In genomic region chr1:203025721-203026665, GRCh38 we compare ENCODE assay signal across 8 cellular contexts. TPM values are rescaled to one million over a fixed set of nuclear protein-coding genes. Genes with fewer than 3 reads are reported as not detected.
DNase-seq lines count a peak whose midpoint lies in the region; ATAC-seq and TF ChIP-seq lines count a peak whose summit lies in the region.

Gene PPFIA4 (plus strand): TSS chr1:203026491. CDS start chr1:203039009, 12,518 bp downstream.

- H3K36me3 ChIP-seq in CD4-positive, alpha-beta memory T cell (ENCODE audit: insufficient read depth, low read length), result peaks cover 19% of the 10 kb centered on the region
- peaks cover 47% of the 10 kb centered on the region for H3K36me3 ChIP-seq in OCI-LY7 (ENCODE audit: insufficient read depth, low read length)
- H3K36me3 ChIP-seq in esophagus (ENCODE audit: control insufficient read depth in 2 of 2, insufficient read depth in 2 of 2, low read length in 1 of 2), result peaks cover 4 to 9% of the 10 kb centered on the region in 2 donors
- no peaks in the 10 kb centered on the region for H3K36me3 ChIP-seq in mucosa of stomach (ENCODE audit: control insufficient read depth, insufficient read depth, low read length)

- H3K9me2 ChIP-seq in OCI-LY7 (ENCODE audit: insufficient read depth, low read length), result no peaks in the 10 kb centered on the region

- H3K27ac ChIP-seq in CD4-positive, alpha-beta memory T cell (ENCODE audit: low read depth, low read length), result peak within 1 kb of the TSS; percentile 46
- H3K27ac ChIP-seq in OCI-LY7 (ENCODE audit: low read depth, low read length, poor library complexity, severe bottlenecking), result no peak within 1 kb of the TSS
- peak within 1 kb of the TSS in 1 of 2 donors; percentile 79 for H3K27ac ChIP-seq in esophagus (ENCODE audit: low read depth in 2 of 2, low read length in 1 of 2)

- H2AFZ ChIP-seq in OCI-LY7 (ENCODE audit: low read length), result no peak within 1 kb of the TSS

- H3K4me3 ChIP-seq in CD4-positive, alpha-beta memory T cell (ENCODE audit: low read length in 2 of 2), result peak within 1 kb of the TSS; percentile 60 to 81
- H3K4me3 ChIP-seq in OCI-LY7 (ENCODE audit: low read depth, low read length, poor library complexity, severe bottlenecking), result no peak within 1 kb of the TSS
- peak within 1 kb of the TSS; percentile 57 to 69 for H3K4me3 ChIP-seq in esophagus (ENCODE audit: low read depth in 1 of 2, low read length in 2 of 2)
- peak within 1 kb of the TSS; percentile 53 for H3K4me3 ChIP-seq in mucosa of stomach (ENCODE audit: low read length)

- BruUV-seq in OCI-LY7 (replicated peaks; lab: Mats Ljungman, UMichigan), result no TSS peak

- H3K4me1 Mint-ChIP-seq in CD4-positive, alpha-beta memory T cell, result peaks cover 4 to 16% (median 11%) of the 10 kb centered on the region in 4 donors

- peak within 1 kb of the TSS; percentile 79 to 86 (median 81) for H3K4me3 Mint-ChIP-seq in CD4-positive, alpha-beta memory T cell

- POLR2A ChIA-PET in CD4-positive, alpha-beta memory T cell (lab: Charles Lee; ENCODE audit: partially characterized antibody), result interaction anchor here (0.5 to 4.4 kb wide), 6 partner anchors 15 to 295 kb away, joined by 3 to 49 read pairs (median 3); partner anchors contain the start of genes CYB5R1, KLHL12 and TMEM183A
- POLR2A ChIA-PET in OCI-LY7 (lab: Charles Lee), result interaction anchor here (0.6 kb wide), 1 partner anchor 18 kb away, joined by 3 read pairs; no protein-coding TSS in a partner anchor

- no peaks in the 10 kb centered on the region for H4K20me1 ChIP-seq in OCI-LY7 (ENCODE audit: insufficient read depth, low read length)

- H3K27ac Mint-ChIP-seq in CD4-positive, alpha-beta memory T cell, result peak within 1 kb of the TSS; percentile 65 to 90 (median 80)

- H3K27me3 ChIP-seq in CD4-positive, alpha-beta memory T cell (ENCODE audit: insufficient read depth, low read length), result no peaks in the 10 kb centered on the region
- H3K27me3 ChIP-seq in esophagus (ENCODE audit: control insufficient read depth in 1 of 2, insufficient read depth in 2 of 2, low read length in 2 of 2), result no peaks in the 10 kb centered on the region
- H3K27me3 ChIP-seq in mucosa of stomach (ENCODE audit: control insufficient read depth, insufficient read depth, low read length), result peaks cover 21% of the 10 kb centered on the region

- TF ChIP-seq CTCF in OCI-LY7 (conservative IDR thresholded peaks at IDR 0.05; ENCODE audit: low read length), result no peak

- H3K36me3 Mint-ChIP-seq in CD4-positive, alpha-beta memory T cell, result peaks cover 7 to 28% of the 10 kb centered on the region in 2 donors

- CTCF ChIA-PET in CD4-positive, alpha-beta memory T cell (lab: Charles Lee; ENCODE audit: partially characterized antibody), result interaction anchor here (1.2 to 1.9 kb wide), 3 partner anchors 10 to 242 kb away, joined by 3 to 14 read pairs (median 3); no protein-coding TSS in a partner anchor
- CTCF ChIA-PET in OCI-LY7 (lab: Charles Lee; ENCODE audit: unreplicated experiment), result interaction anchor here (0.5 kb wide), 1 partner anchor 99 kb away, joined by 3 read pairs; no protein-coding TSS in a partner anchor

- 11% methylated on average over 52 of the region's 52 CpGs for WGBS in esophagus, 2 donors

- DNase-seq in CD4-positive, alpha-beta memory T cell, result peak; percentile 76 to 90 (median 85)
- DNase-seq in HuH-7 (ENCODE audit: low spot score), result peak; percentile 90
- peak; percentile 31 for DNase-seq in OCI-LY7 (ENCODE audit: low spot score)
- peak; percentile 92 for DNase-seq in activated T-cell treated with anti-CD3 and anti-CD28 coated beads, Interleukin-2, amount 50 U/mL, for 1 hour
- peak; percentile 79 for DNase-seq in stimulated activated CD8-positive, alpha-beta memory T cell treated with anti-CD3 and anti-CD28 coated beads, Interleukin-4, amount 100 ng/mL, for 24 hours (ENCODE audit: low read depth)

- intact Hi-C loops in CD4-positive, alpha-beta memory T cell (cut with micrococcal nuclease), result loop anchor here (1.0 to 5.0 kb wide), 2 partner anchors 19 to 59 kb away; partner anchors contain the start of genes CYB5R1 and TMEM183A
- intact Hi-C loops in OCI-LY7 (cut with micrococcal nuclease; ENCODE audit: unreplicated experiment), result no loop called here

- peak; percentile 76 for ATAC-seq in GM21381 (IDR thresholded peaks at IDR 0.05; ENCODE audit: unreplicated experiment)

- peaks cover 13% of the 10 kb centered on the region for H3K4me1 ChIP-seq in CD4-positive, alpha-beta memory T cell (ENCODE audit: insufficient read depth, low read length)
- H3K4me1 ChIP-seq in OCI-LY7 (ENCODE audit: insufficient read depth, low read length, poor library complexity, severe bottlenecking) (no peaks in the 10 kb centered on the region), esophagus (ENCODE audit: control insufficient read depth in 2 of 2, insufficient read depth in 2 of 2, low read length in 1 of 2) (peaks cover 3 to 5% of the 10 kb centered on the region in 2 donors), mucosa of stomach (ENCODE audit: control insufficient read depth, insufficient read depth, low read length) (peaks cover 18% of the 10 kb centered on the region)

- H3K9me3 Mint-ChIP-seq in CD4-positive, alpha-beta memory T cell, result peaks cover 0 to 2% (median 0%) of the 10 kb centered on the region in 8 donors

- H3K4me2 ChIP-seq in OCI-LY7 (ENCODE audit: low read length), result peak within 1 kb of the TSS; percentile 42; the same call in 1 of the 2 replicates

- H3K27me3 Mint-ChIP-seq in CD4-positive, alpha-beta memory T cell, result peaks cover 0 to 2% of the 10 kb centered on the region in 2 donors

- H3K9ac ChIP-seq in mucosa of stomach (ENCODE audit: low read length), result peak within 1 kb of the TSS; percentile 49

- H3K9me3 ChIP-seq in CD4-positive, alpha-beta memory T cell (ENCODE audit: control insufficient read depth in 1 of 2, low read length in 2 of 2), result no peaks in the 10 kb centered on the region
- H3K9me3 ChIP-seq in OCI-LY7 (ENCODE audit: low read length), result no peaks in the 10 kb centered on the region
- H3K9me3 ChIP-seq in esophagus (ENCODE audit: control insufficient read depth in 2 of 2, insufficient read depth in 1 of 2, low read depth in 1 of 2, low read length in 1 of 2), result no peaks in the 10 kb centered on the region
- H3K9me3 ChIP-seq in mucosa of stomach (ENCODE audit: control insufficient read depth, low read length), result no peaks in the 10 kb centered on the region

- no peaks in the 10 kb centered on the region for H3K79me2 ChIP-seq in OCI-LY7 (ENCODE audit: insufficient read depth, low read depth, low read length)

RNA-seq across cellular contexts. Expression of gene PPFIA4, which starts in this region (rescaled TPM):
- total RNA-seq in CD4-positive, alpha-beta memory T cell, result 1 to 10 TPM; 1.4 to 1.5 TPM
- not detected for polyA plus RNA-seq in CD4-positive, alpha-beta memory T cell
- 0.03 and 0.93 TPM in 2 replicates for total RNA-seq in OCI-LY7 (2014; rRNA removed; shearing (Covaris generic))
- 0.55 and 2.7 TPM in 2 replicates for total RNA-seq in OCI-LY7 (2022)
- 1 to 10 TPM in 1 of 2 donors, under 1 TPM in 1; 0.84 to 4.1 TPM for polyA plus RNA-seq in esophagus

Comparison
In these comparisons a context has a peak if more than half of its experiments do, and no peak if none do; other contexts are left out.
1. DNase-seq: peak in every context shown above with its lines; median percentile 92 in activated T-cell treated with anti-CD3 and anti-CD28 coated beads, Interleukin-2, amount 50 U/mL, for 1 hour; 90 in HuH-7; 85 in CD4-positive, alpha-beta memory T cell; 79 in stimulated activated CD8-positive, alpha-beta memory T cell treated with anti-CD3 and anti-CD28 coated beads, Interleukin-4, amount 100 ng/mL, for 24 hours; 31 in OCI-LY7.